In genomic region chr6:157597461-157598312, GRCh38 we compare ENCODE assay signal across 9 cellular contexts.
DNase-seq lines count a peak whose midpoint lies in the region; ATAC-seq and TF ChIP-seq lines count a peak whose summit lies in the region.
"Had no signal": no experiment of that assay in that cellular context is flagged by ENCODE, and none has a peak within 500 bp of the region (broad histone marks: within the 10 kb centered on the region; RNA-seq: fewer than 3 reads in every experiment).

No MANE protein-coding gene starts in this region.

- ATAC-seq in HG02798 (IDR thresholded peaks at IDR 0.05; ENCODE audit: poor library complexity, unreplicated experiment) (peak; percentile 58), GM19455 (IDR thresholded peaks at IDR 0.05; ENCODE audit: unreplicated experiment) (no peak), GM21576 (IDR thresholded peaks at IDR 0.05; ENCODE audit: unreplicated experiment) (no peak)

- in situ Hi-C loops in T47D (cut with HindIII; ENCODE audit: low pct_unique_long_range_greater_than_20kb, low sequenced_read_pairs): no loop called here

- H3K36me3 ChIP-seq in SJSA1 (no peaks in the 10 kb centered on the region), kidney epithelial cell (ENCODE audit: control insufficient read depth, insufficient read depth, low read length) (no peaks in the 10 kb centered on the region)

- H3K9me3 ChIP-seq in SJSA1 (replicated peaks): no peaks in the 10 kb centered on the region

- DNase-seq in DMS153 treated with DMSO at 0.1 percent for 48 hours (lab: John Stamatoyannopoulos, UW; ENCODE audit: unreplicated experiment) (peak; percentile 27), SJSA1 (ENCODE audit: low read depth in 1 of 2, low spot score in 2 of 2) (peak; percentile 62 to 70), T47D (ENCODE audit: low read depth in 1 of 2, low spot score in 1 of 2) (peak; percentile 72 to 91), kidney epithelial cell (ENCODE audit: low read depth) (no peak)
- DNase-seq in stimulated activated CD4-positive, alpha-beta T cell treated with anti-CD3 and anti-CD28 coated beads, TNF-alpha, amount 100 ng/mL, for 24 hours (ENCODE audit: low read depth in 3 of 3): peak in 2 of 3 experiments; percentile 6 to 23

- TF ChIP-seq CTCF in kidney epithelial cell (IDR thresholded peaks at IDR 0.05; ENCODE audit: insufficient read depth, low read length, poor library complexity, severe bottlenecking): peak; percentile 59

- peaks cover 24% of the 10 kb centered on the region for H3K4me1 ChIP-seq in SJSA1 (replicated peaks)

- no peak overlapping the region for H3K27ac ChIP-seq in SJSA1

- H3K4me3 ChIP-seq in SJSA1: no peak overlapping the region
- H3K4me3 ChIP-seq in kidney epithelial cell (ENCODE audit: low read depth, low read length): no peak overlapping the region
- H3K4me3 ChIP-seq: skin epidermis had no signal

- H3K27me3 ChIP-seq in SJSA1 (replicated peaks): no peaks in the 10 kb centered on the region
- H3K27me3 ChIP-seq in kidney epithelial cell (ENCODE audit: control insufficient read depth, insufficient read depth, low read length): no peaks in the 10 kb centered on the region
